ENCODE assay signal across 18 cellular contexts in the genomic region with DNA sequence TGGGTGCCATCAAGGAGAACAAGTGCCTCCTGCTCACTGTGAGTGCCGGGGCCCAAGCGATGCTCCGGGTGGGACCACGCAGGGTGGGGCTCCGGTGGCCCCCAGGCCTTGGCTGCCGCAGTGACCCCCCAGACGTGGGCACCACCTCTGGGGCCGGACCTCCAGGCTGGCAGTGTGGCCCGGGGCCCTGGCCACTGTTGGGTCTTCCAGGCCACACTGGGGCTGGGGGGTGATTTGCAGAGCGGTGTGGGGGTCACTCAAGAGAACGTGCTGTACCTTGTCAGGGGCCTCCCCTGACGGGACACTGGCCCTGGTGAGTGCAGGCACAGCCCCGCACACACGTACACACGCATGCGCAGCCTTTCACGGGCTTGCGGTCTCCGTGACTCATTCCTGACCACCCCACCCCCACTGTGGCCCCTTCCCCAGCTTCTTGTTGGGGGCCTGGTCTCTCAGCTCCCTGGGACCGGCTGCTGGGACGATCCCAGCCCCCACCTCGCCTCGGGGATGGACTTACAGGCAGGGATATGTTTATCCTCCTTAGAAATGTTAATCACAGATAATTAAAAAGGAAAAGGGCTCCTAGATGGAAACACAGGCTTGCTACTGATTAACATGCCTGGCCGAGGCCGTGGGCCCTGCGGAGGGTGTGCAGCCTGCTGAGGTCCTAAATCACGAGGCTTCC. TPM values are rescaled to one million over a fixed set of nuclear protein-coding genes. Genes with fewer than 3 reads are reported as not detected.
A peak's percentile ranks its signal among the peaks of the same experiment; 100 is the strongest.
DNase-seq lines count a peak whose midpoint lies in the region; ATAC-seq, FAIRE-seq and TF ChIP-seq lines count a peak whose summit lies in the region.
"Had no signal": no experiment of that assay in that cellular context is flagged by ENCODE, and none has a peak within 500 bp of the region (broad histone marks: within the 10 kb centered on the region; RNA-seq: fewer than 3 reads in every experiment).

No MANE protein-coding gene starts in this region.

- TF ChIP-seq POLR2A in NB4 (IDR thresholded peaks at IDR 0.05; ENCODE audit: extremely low read depth, insufficient read length) = no peak

- peak overlapping the region; percentile 67 for H3K4me3 Mint-ChIP-seq in glutamatergic neuron (ENCODE audit: unreplicated experiment)
- no peak overlapping the region for H3K4me3 Mint-ChIP-seq in neural progenitor cell
- H3K4me3 Mint-ChIP-seq: memory B cell, T-cell had no signal

- H3K27ac Mint-ChIP-seq in glutamatergic neuron (ENCODE audit: unreplicated experiment) = peak overlapping the region; percentile 8
- no peak overlapping the region for H3K27ac Mint-ChIP-seq in neural progenitor cell
- H3K27ac Mint-ChIP-seq: memory B cell, T-cell had no signal

- H3K36me3 ChIP-seq in neural progenitor cell (no peaks in the 10 kb centered on the region), GM23248 (ENCODE audit: low read depth) (no peaks in the 10 kb centered on the region)

- peaks cover 6% of the 10 kb centered on the region for H3K9me3 Mint-ChIP-seq in glutamatergic neuron (ENCODE audit: unreplicated experiment)
- H3K9me3 Mint-ChIP-seq in neural progenitor cell = no peaks in the 10 kb centered on the region
- H3K9me3 Mint-ChIP-seq: memory B cell, T-cell had no signal

- H3K27ac ChIP-seq in neural progenitor cell = peak overlapping the region; percentile 26
- H3K27ac ChIP-seq in GM23248 = no peak overlapping the region

- no peak for FAIRE-seq in D721Med (lab: Jason Lieb, UNC)
- FAIRE-seq: keratinocyte had no signal

- H3F3A ChIP-seq in neural progenitor cell (ENCODE audit: low read depth) (peaks cover 8% of the 10 kb centered on the region), GM23248 (ENCODE audit: insufficient read depth) (no peaks in the 10 kb centered on the region)

- TF ChIP-seq CTCF in D721Med (IDR thresholded peaks at IDR 0.05; ENCODE audit: insufficient read depth, missing control alignments) = no peak
- TF ChIP-seq CTCF in NB4 (IDR thresholded peaks at IDR 0.05; ENCODE audit: low read depth, low read length) = no peak
- TF ChIP-seq CTCF in glutamatergic neuron (IDR thresholded peaks at IDR 0.05; ENCODE audit: partially characterized antibody, unreplicated experiment) = no peak
- no peak for TF ChIP-seq CTCF in neural progenitor cell (IDR thresholded peaks at IDR 0.05)

- H3K4me1 Mint-ChIP-seq in glutamatergic neuron (ENCODE audit: low read depth, unreplicated experiment) (peaks cover 15% of the 10 kb centered on the region), neural progenitor cell (peaks cover 12% of the 10 kb centered on the region)
- H3K4me1 Mint-ChIP-seq: T-cell had no signal

- H3K9ac ChIP-seq in neural progenitor cell (peak overlapping the region; percentile 18), GM23248 (no peak overlapping the region)

- H3K4me3 ChIP-seq in NB4 (ENCODE audit: low read depth, low read length) (no peak overlapping the region), neural progenitor cell (no peak overlapping the region), GM23248 (no peak overlapping the region)

- in situ Hi-C loops in GM23248 (cut with MboI) = no loop called here

- no peaks in the 10 kb centered on the region for H3K36me3 Mint-ChIP-seq in glutamatergic neuron (ENCODE audit: unreplicated experiment)
- H3K36me3 Mint-ChIP-seq in neural progenitor cell = no peaks in the 10 kb centered on the region
- H3K36me3 Mint-ChIP-seq: memory B cell, T-cell had no signal

- H3K4me2 ChIP-seq in neural progenitor cell (peak overlapping the region; percentile 30), GM23248 (ENCODE audit: unreplicated experiment) (no peak overlapping the region)

- no peaks in the 10 kb centered on the region for H3K27me3 ChIP-seq in neural progenitor cell
- no peaks in the 10 kb centered on the region for H3K27me3 ChIP-seq in GM23248 (replicated peaks; ENCODE audit: insufficient read depth)

- DNase-seq in D721Med (ENCODE audit: insufficient read length, low spot score) (peak; percentile 60), NB4 (ENCODE audit: low read depth) (peak; percentile 62), glutamatergic neuron (no peak), neural progenitor cell (ENCODE audit: low spot score) (no peak), GM23248 (no peak)
- no peak for DNase-seq in activated T-cell treated with anti-CD3 and anti-CD28 coated beads, Interleukin-2, amount 50 U/mL, for 1 hour
- DNase-seq: activated naive CD4-positive, alpha-beta T cell; effector CD4-positive, alpha-beta T cell; Karpas-422; NCI-H1105; Right ventricle myocardium superior; stimulated activated CD4-positive, alpha-beta T cell treated with anti-CD3 and anti-CD28 coated beads, Interleukin-12 subunit alpha, Interleukin-12 subunit beta, amount 100 ng/mL, for 4 hours; stimulated activated CD8-positive, alpha-beta memory T cell treated with anti-CD3 and anti-CD28 coated beads, Interleukin-4, amount 100 ng/mL, for 48 hours; T-cell had no signal

- ATAC-seq in GM21390 (IDR thresholded peaks at IDR 0.05; ENCODE audit: unreplicated experiment) = no peak
- no peak for ATAC-seq in GM19397 (IDR thresholded peaks at IDR 0.05; ENCODE audit: unreplicated experiment)
- ATAC-seq: T-cell had no signal

- no peaks in the 10 kb centered on the region for H3K9me2 ChIP-seq in GM23248 (ENCODE audit: insufficient read depth)

- H2AFZ ChIP-seq in neural progenitor cell (replicated peaks) = no peak overlapping the region
- no peak overlapping the region for H2AFZ ChIP-seq in GM23248

- H3K4me1 ChIP-seq in neural progenitor cell (peaks cover 19% of the 10 kb centered on the region), GM23248 (ENCODE audit: insufficient read depth) (0 out of 2 replicates have a peak, but pooled peaks cover 7% of the 10 kb centered on the region)

- H4K20me1 ChIP-seq in neural progenitor cell (ENCODE audit: low read depth) (peaks cover 24% of the 10 kb centered on the region), GM23248 (ENCODE audit: insufficient read depth) (no peaks in the 10 kb centered on the region)

- no peaks in the 10 kb centered on the region for H3K79me2 ChIP-seq in neural progenitor cell (ENCODE audit: low read depth)
- H3K79me2 ChIP-seq in GM23248 (ENCODE audit: insufficient read depth) = no peaks in the 10 kb centered on the region

- 87 to 89% methylated on average over 23 to 27 of the region's 27 CpGs for WGBS in GM23248 (ENCODE audit: low coverage in 1 of 2, low lambda C conversion rate in 2 of 2, missing lambda C conversion rate in 2 of 2), 2 experiments

- peaks cover 15% of the 10 kb centered on the region for H3K27me3 Mint-ChIP-seq in glutamatergic neuron (ENCODE audit: unreplicated experiment)
- peaks cover 2% of the 10 kb centered on the region for H3K27me3 Mint-ChIP-seq in neural progenitor cell (ENCODE audit: insufficient read depth, low read depth)
- H3K27me3 Mint-ChIP-seq: T-cell had no signal

- no peaks in the 10 kb centered on the region for H3K9me3 ChIP-seq in neural progenitor cell (ENCODE audit: low read depth)
- H3K9me3 ChIP-seq in GM23248 (ENCODE audit: low read depth) = no peaks in the 10 kb centered on the region

RNA-seq across cellular contexts. Expression of a gene that starts 20.2 kb away (rescaled TPM):
- total RNA-seq in glutamatergic neuron (ENCODE audit: unreplicated experiment) (82.5 TPM), neural progenitor cell (ENCODE audit: low replicate concordance) (19.6 and 58.2 TPM in 2 replicates)
- 340 and 393 TPM in 2 replicates for total RNA-seq in GM23248 (2014; rRNA removed; shearing (Covaris generic))
- polyA plus RNA-seq in GM23248 (2016; fragmentation: Nextera tagmentation; extraction: Ambion mirVana) = 343 and 344 TPM in 2 replicates

RNA-seq across cellular contexts. Expression of a gene that starts 20.5 kb away (rescaled TPM):
- total RNA-seq in glutamatergic neuron (ENCODE audit: unreplicated experiment) (106 TPM), neural progenitor cell (ENCODE audit: low replicate concordance) (12.9 and 27.5 TPM in 2 replicates)
- total RNA-seq in GM23248 (2014; rRNA removed; shearing (Covaris generic)) = 67.8 and 113 TPM in 2 replicates
- 804 and 820 TPM in 2 replicates for polyA plus RNA-seq in GM23248 (2016; fragmentation: Nextera tagmentation; extraction: Ambion mirVana)

RNA-seq across cellular contexts. Expression of a gene that starts 30.1 kb away (rescaled TPM):
- total RNA-seq in glutamatergic neuron (ENCODE audit: unreplicated experiment) (346 TPM), neural progenitor cell (ENCODE audit: low replicate concordance) (37.4 and 82.2 TPM in 2 replicates)
- 1,651 and 1,751 TPM in 2 replicates for total RNA-seq in GM23248 (2014; rRNA removed; shearing (Covaris generic))
- polyA plus RNA-seq in GM23248 (2016; fragmentation: Nextera tagmentation; extraction: Ambion mirVana) = 796 and 807 TPM in 2 replicates

RNA-seq across cellular contexts. Expression of a gene that starts 35.1 kb away (rescaled TPM):
- 19.7 TPM for total RNA-seq in glutamatergic neuron (ENCODE audit: unreplicated experiment)
- total RNA-seq in neural progenitor cell (ENCODE audit: low replicate concordance) = 3.9 and 11.6 TPM in 2 replicates
- 0.38 and 2.3 TPM in 2 replicates for total RNA-seq in GM23248 (2014; rRNA removed; shearing (Covaris generic))
- 1.2 and 2.0 TPM in 2 replicates for polyA plus RNA-seq in GM23248 (2016; fragmentation: Nextera tagmentation; extraction: Ambion mirVana)

RNA-seq across cellular contexts. Expression of a gene that starts 44.1 kb away (rescaled TPM):
- total RNA-seq in glutamatergic neuron (ENCODE audit: unreplicated experiment) (32.3 TPM), neural progenitor cell (ENCODE audit: low replicate concordance) (2.6 and 20.9 TPM in 2 replicates)
- total RNA-seq in GM23248 (2014; rRNA removed; shearing (Covaris generic)) = 35.2 and 38.7 TPM in 2 replicates
- 87.6 and 98.1 TPM in 2 replicates for polyA plus RNA-seq in GM23248 (2016; fragmentation: Nextera tagmentation; extraction: Ambion mirVana)

Comparison
In these comparisons a context has a peak if more than half of its experiments do, and no peak if none do; other contexts are left out.
1. DNase-seq: peak in D721Med (single experiment) and NB4 (single experiment); none in glutamatergic neuron (single experiment), neural progenitor cell (single experiment), GM23248 (single experiment) and activated T-cell treated with anti-CD3 and anti-CD28 coated beads, Interleukin-2, amount 50 U/mL, for 1 hour (single experiment).